Comparison of ENCODE assay signal across 10 cellular contexts in genomic region chr9:2418619-2419018, GRCh38.
DNase-seq lines count a peak whose midpoint lies in the region; ATAC-seq, FAIRE-seq and TF ChIP-seq lines count a peak whose summit lies in the region.
"Had no signal": no experiment of that assay in that cellular context is flagged by ENCODE, and none has a peak within 500 bp of the region (broad histone marks: within the 10 kb centered on the region; RNA-seq: fewer than 3 reads in every experiment).

No MANE protein-coding gene starts in this region.

- no peak for FAIRE-seq in urothelium cell line (lab: Jason Lieb, UNC)
- no peak for FAIRE-seq in GM19239 (lab: Jason Lieb, UNC)
- FAIRE-seq: GM12891 had no signal

- H3K4me3 ChIP-seq in breast epithelium, result no peak overlapping the region
- H3K4me3 ChIP-seq in fibroblast of villous mesenchyme (ENCODE audit: low read depth, low read length), result no peak overlapping the region

- intact Hi-C loops in MCF 10A (cut with micrococcal nuclease) (no loop called here), breast epithelium (cut with DNase I; ENCODE audit: low total_unique reads) (no loop called here)

- no peak overlapping the region for H3K27ac Mint-ChIP-seq in MCF 10A (ENCODE audit: low read depth, unreplicated experiment)
- H3K27ac Mint-ChIP-seq in stimulated activated naive B cell treated with anti-CD40 and anti-IgM and Interleukin-4, amounts not matched to agents 10 μg/mL and 1 μg/mL and 100 μg/mL, for 72 hours, result no peak overlapping the region

- DNase-seq in MCF 10A (ENCODE audit: unreplicated experiment) (peak; percentile 75), breast epithelium (ENCODE audit: low spot score in 2 of 2) (no peak), NCI-H69 (lab: John Stamatoyannopoulos, UW) (peak; percentile 100), fibroblast of villous mesenchyme (ENCODE audit: low read depth) (peak; percentile 76), urothelium cell line (ENCODE audit: low spot score) (peak; percentile 17), Kasumi-1 (lab: John Stamatoyannopoulos, UW) (no peak), GM19239 (ENCODE audit: insufficient read length, low spot score) (no peak)
- DNase-seq in stimulated activated naive B cell treated with anti-CD40 and anti-IgM and Interleukin-4, amounts not matched to agents 10 μg/mL and 1 μg/mL and 100 μg/mL, for 72 hours, result no peak
- DNase-seq: activated naive CD4-positive, alpha-beta T cell treated with Interleukin-2 at 50 U/mL for 16 hours had no signal

- no peaks in the 10 kb centered on the region for H3K36me3 Mint-ChIP-seq in MCF 10A (ENCODE audit: insufficient read depth, unreplicated experiment)
- H3K36me3 Mint-ChIP-seq in stimulated activated naive B cell treated with anti-CD40 and anti-IgM and Interleukin-4, amounts not matched to agents 10 μg/mL and 1 μg/mL and 100 μg/mL, for 72 hours, result no peaks in the 10 kb centered on the region

- no peaks in the 10 kb centered on the region for H3K27me3 Mint-ChIP-seq in MCF 10A (ENCODE audit: insufficient read depth, unreplicated experiment)
- H3K27me3 Mint-ChIP-seq in stimulated activated naive B cell treated with anti-CD40 and anti-IgM and Interleukin-4, amounts not matched to agents 10 μg/mL and 1 μg/mL and 100 μg/mL, for 72 hours, result peaks cover 7 to 11% of the 10 kb centered on the region in 2 donors

- no peaks in the 10 kb centered on the region for H3K9me3 Mint-ChIP-seq in MCF 10A (ENCODE audit: unreplicated experiment)
- no peaks in the 10 kb centered on the region for H3K9me3 Mint-ChIP-seq in stimulated activated naive B cell treated with anti-CD40 and anti-IgM and Interleukin-4, amounts not matched to agents 10 μg/mL and 1 μg/mL and 100 μg/mL, for 72 hours

- POLR2A ChIA-PET in MCF 10A (lab: Yijun Ruan, JAX), result interaction anchor here (0.6 kb wide), 2 partner anchors 125 kb away, joined by 3 read pairs; no protein-coding TSS in a partner anchor

- no peaks in the 10 kb centered on the region for H3K27me3 ChIP-seq in breast epithelium

- H3K27ac ChIP-seq in breast epithelium, result no peak overlapping the region

- TF ChIP-seq POLR2A in breast epithelium (IDR thresholded peaks at IDR 0.05), result no peak

- H3K4me3 Mint-ChIP-seq in MCF 10A (ENCODE audit: unreplicated experiment), result no peak overlapping the region
- no peak overlapping the region for H3K4me3 Mint-ChIP-seq in stimulated activated naive B cell treated with anti-CD40 and anti-IgM and Interleukin-4, amounts not matched to agents 10 μg/mL and 1 μg/mL and 100 μg/mL, for 72 hours

- CTCF ChIA-PET in MCF 10A (lab: Yijun Ruan, JAX), result interaction anchor here (0.6 to 0.7 kb wide), 2 partner anchors 101 to 292 kb away, joined by 3 read pairs; no protein-coding TSS in a partner anchor

- peaks cover 6% of the 10 kb centered on the region for H3K4me1 Mint-ChIP-seq in MCF 10A (ENCODE audit: insufficient read depth, unreplicated experiment)
- H3K4me1 Mint-ChIP-seq in stimulated activated naive B cell treated with anti-CD40 and anti-IgM and Interleukin-4, amounts not matched to agents 10 μg/mL and 1 μg/mL and 100 μg/mL, for 72 hours, result no peaks in the 10 kb centered on the region

- TF ChIP-seq CTCF in MCF 10A (IDR thresholded peaks at IDR 0.05; ENCODE audit: unreplicated experiment), result no peak
- TF ChIP-seq CTCF in breast epithelium (IDR thresholded peaks at IDR 0.05), result no peak
- no peak for TF ChIP-seq CTCF in fibroblast of villous mesenchyme (IDR thresholded peaks at IDR 0.05; ENCODE audit: insufficient read depth, low read depth, low read length)

- no TSS peak for BruUV-seq in MCF 10A (replicated peaks; lab: Mats Ljungman, UMichigan)

- no peaks in the 10 kb centered on the region for H3K9me3 ChIP-seq in breast epithelium

- no peaks in the 10 kb centered on the region for H3K4me1 ChIP-seq in breast epithelium

- H3K36me3 ChIP-seq in breast epithelium, result no peaks in the 10 kb centered on the region

- ATAC-seq in stimulated activated naive B cell treated with anti-CD40 and anti-IgM and Interleukin-4, amounts not matched to agents 10 μg/mL and 1 μg/mL and 100 μg/mL, for 72 hours (replicated peaks), result no peak

Comparison
In these comparisons a context has a peak if more than half of its experiments do, and no peak if none do; other contexts are left out.
1. DNase-seq: peak in MCF 10A (single experiment), NCI-H69 (single experiment), fibroblast of villous mesenchyme (single experiment) and urothelium cell line (single experiment); none in breast epithelium (0 of 2), stimulated activated naive B cell treated with anti-CD40 and anti-IgM and Interleukin-4, amounts not matched to agents 10 μg/mL and 1 μg/mL and 100 μg/mL, for 72 hours (single experiment), Kasumi-1 (0 of 2) and GM19239 (single experiment).